ENCODE assay signal across 1 cellular context in the genomic region with DNA sequence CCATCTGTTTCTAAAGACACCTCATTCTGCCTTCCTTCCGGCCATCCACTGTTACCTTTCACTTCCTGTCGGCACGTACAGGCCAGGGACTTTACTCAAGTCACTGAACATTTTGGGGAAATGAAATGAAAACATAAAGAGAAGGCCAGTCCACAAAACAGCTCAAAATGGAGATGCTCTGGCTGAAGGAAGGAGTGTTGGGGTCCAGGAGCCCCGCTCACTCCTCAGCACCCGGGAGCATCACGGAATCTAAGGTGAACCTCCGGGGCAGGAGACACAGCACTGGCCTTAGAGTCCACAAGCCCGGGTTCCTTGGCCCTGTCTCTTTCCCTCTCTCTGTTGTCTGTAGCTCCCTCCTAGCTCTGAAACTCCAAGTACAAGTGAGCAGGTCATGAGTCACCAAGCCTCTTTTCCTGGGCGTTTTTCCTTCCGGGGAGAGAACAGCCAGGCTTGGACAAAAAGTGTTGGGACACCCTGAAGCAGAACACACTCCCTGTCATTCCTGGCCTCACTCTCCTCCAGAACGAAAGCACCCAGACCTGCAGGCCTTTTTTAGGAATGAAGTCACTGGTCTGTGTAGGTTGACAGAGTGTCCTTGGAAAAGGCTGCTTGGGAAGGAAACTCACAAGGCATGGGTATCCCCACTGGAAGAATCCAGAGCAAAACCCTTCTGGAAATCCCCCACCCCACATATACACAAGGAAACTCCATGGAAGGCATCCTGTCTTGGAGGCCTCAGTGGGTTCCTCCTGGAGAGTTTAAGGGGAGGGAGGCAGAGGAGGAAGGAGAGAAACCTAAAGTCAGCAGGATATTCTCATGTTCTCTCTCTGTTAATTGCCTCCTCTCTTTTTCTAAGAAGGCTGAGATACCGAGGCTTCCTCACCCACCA.
TF ChIP-seq lines count a peak whose summit lies in the region.

No MANE protein-coding gene starts in this region.

TF ChIP-seq in SK-N-SH treated with all-trans-retinoic acid at 6 μM for 48 hours, 23 proteins besides CTCF, POLR2A, EP300 and RAD21 (continued from another document):
- no peak for TF ChIP-seq TSHZ2 (CRISPR knock-in tag; IDR thresholded peaks at IDR 0.05)
